1 cellular context compared by ENCODE assay signal in the genomic region with DNA sequence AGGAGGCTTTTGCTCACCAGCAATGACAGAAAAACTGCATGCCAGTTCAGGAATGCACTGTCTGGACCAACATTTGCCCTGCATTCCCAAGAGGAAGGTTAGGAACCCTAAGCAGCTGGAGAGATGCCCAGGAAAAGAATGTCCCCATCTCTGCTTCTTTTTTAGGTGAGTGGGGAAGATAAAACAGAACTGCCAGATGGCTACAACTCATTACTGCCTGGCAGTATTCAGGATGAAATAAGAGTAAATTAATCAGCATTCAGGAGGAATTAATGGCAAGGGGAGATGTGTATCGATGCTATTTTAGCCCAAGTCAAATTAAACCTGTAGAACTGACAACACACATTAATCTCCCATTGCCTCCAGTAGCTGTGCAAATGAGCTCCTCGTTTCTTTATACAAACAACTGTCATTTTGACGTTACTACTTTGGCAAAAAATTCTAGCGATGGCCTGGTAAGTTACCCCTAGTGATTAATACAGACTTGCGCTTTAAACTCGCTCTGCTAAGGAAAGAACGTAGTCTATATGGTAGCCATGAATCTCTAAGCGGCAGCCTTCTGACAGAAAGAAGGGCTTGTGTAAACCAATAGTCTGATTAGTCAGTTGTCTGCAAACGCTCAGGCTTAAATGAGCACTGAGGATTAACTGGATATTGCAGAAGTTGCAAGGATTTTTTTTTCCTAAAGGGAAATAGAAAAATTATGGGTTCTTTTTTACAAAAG.
TF ChIP-seq lines count a peak whose summit lies in the region.

No MANE protein-coding gene starts in this region.

TF ChIP-seq in WTC11, 78 proteins besides CTCF, POLR2A, EP300 and RAD21:
- TF ChIP-seq ZNF396 (CRISPR knock-in tag; IDR thresholded peaks at IDR 0.05; ENCODE audit: borderline replicate concordance) (no peak), GABPB1 (CRISPR knock-in tag; IDR thresholded peaks at IDR 0.05) (no peak)
TF ChIP-seq in WTC11: peak in this region for 0.
